22 cellular contexts compared by ENCODE assay signal in the genomic region with DNA sequence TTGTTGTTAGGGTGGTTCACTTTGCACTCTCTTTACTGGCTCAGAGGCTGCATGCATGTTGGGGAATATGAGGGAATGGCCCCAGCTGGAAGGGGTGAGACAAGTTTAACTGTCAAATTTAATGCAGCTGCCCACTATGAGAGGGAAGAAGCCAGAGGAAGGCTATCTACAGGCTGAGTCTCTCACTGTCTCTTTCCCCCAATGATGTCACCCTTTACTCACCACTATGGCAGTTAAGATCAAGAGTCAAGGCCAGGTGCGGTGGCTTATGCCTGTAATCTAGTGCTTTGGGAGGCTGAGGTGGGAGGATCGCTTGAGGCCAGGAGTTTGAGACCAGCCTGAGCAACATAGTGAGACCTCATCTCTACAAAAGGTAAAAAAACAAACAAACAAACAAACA. TPM values are rescaled to one million over a fixed set of nuclear protein-coding genes. Genes with fewer than 3 reads are reported as not detected.
"Had no signal": no experiment of that assay in that cellular context is flagged by ENCODE, and none has a peak within 500 bp of the region (broad histone marks: within the 10 kb centered on the region; RNA-seq: fewer than 3 reads in every experiment).

No MANE protein-coding gene starts in this region.

- H3K9ac ChIP-seq: parathyroid adenoma had no signal

- H2AFZ ChIP-seq: parathyroid adenoma had no signal

- DNase-seq: activated CD4-positive, alpha-beta T cell treated with anti-CD3 and anti-CD28 coated beads for 48 hours; activated CD4-positive, alpha-beta T cell treated with anti-CD3 and anti-CD28 coated beads, Interleukin-2, amount 50 U/mL, for 48 hours; activated CD8-positive, alpha-beta memory T cell treated with anti-CD3 and anti-CD28 coated beads for 24 hours; activated effector memory CD4-positive, alpha-beta T cell treated with Interleukin-2 at 50 U/mL for 16 hours; activated naive CD4-positive, alpha-beta T cell treated with Interleukin-2 at 50 U/mL for 16 hours; anterior cingulate cortex; dorsolateral prefrontal cortex; effector memory CD8-positive, alpha-beta T cell; head of caudate nucleus; hippocampal formation; left colon; naive thymus-derived CD8-positive, alpha-beta T cell; nucleus accumbens; psoas muscle; stimulated activated CD4-positive, alpha-beta T cell treated with anti-CD3 and anti-CD28 coated beads, Interleukin-15, amount 100 ng/mL, for 24 hours; stimulated activated CD4-positive, alpha-beta T cell treated with anti-CD3 and anti-CD28 coated beads, Interleukin-2, amount 100 ng/mL, for 24 hours; stimulated activated naive CD4-positive, alpha-beta T cell; WERI-Rb-1 had no signal

- H3K4me1 ChIP-seq: parathyroid adenoma, suprapubic skin, tibial nerve had no signal

- H3K27ac ChIP-seq: dorsolateral prefrontal cortex, parathyroid adenoma, psoas muscle, suprapubic skin, tibial nerve, WERI-Rb-1 had no signal

- H3K36me3 ChIP-seq: suprapubic skin, WERI-Rb-1 had no signal

- H3K79me2 ChIP-seq: parathyroid adenoma had no signal

- ATAC-seq: activated CD4-positive, CD25-positive, alpha-beta regulatory T cell treated with anti-CD3 and anti-CD28 coated beads, Interleukin-2, amount 50 U/mL, for 24 hours; effector memory CD8-positive, alpha-beta T cell; left colon; naive thymus-derived CD8-positive, alpha-beta T cell; psoas muscle had no signal

- H3K27me3 ChIP-seq: dorsolateral prefrontal cortex, suprapubic skin, tibial nerve had no signal

- H3K9me3 ChIP-seq: psoas muscle, suprapubic skin, tibial nerve had no signal

- H3K4me3 ChIP-seq: dorsolateral prefrontal cortex, psoas muscle, suprapubic skin, tibial nerve had no signal

RNA-seq across cellular contexts. Expression of a gene that starts 12.2 kb away (rescaled TPM):
- total RNA-seq: naive thymus-derived CD8-positive, alpha-beta T cell had no signal
- polyA plus RNA-seq: naive thymus-derived CD8-positive, alpha-beta T cell had no signal
